Comparison of ENCODE assay signal across 9 cellular contexts in the genomic region with DNA sequence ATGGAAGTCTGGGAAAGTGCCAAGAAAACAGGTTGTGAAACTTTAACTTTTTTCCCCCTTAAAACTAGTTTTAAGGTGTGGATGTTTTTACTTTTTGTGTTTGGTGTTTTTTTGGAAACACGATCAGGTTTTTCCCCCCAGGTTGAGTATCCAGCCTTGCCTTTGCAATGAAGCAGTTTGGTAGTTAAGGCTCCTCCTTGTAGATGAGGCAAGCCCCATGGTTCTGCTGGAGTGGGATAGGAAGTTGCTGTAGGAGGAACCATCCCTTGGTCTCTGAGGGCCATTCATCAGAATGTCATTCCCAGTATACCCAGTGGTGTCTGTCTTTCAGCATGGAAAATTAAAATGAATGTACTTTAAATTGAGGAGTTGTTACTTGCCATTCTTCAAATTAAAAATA. TPM values are rescaled to one million over a fixed set of nuclear protein-coding genes. Genes with fewer than 3 reads are reported as not detected.
DNase-seq lines count a peak whose midpoint lies in the region; ATAC-seq and TF ChIP-seq lines count a peak whose summit lies in the region.
"Had no signal": no experiment of that assay in that cellular context is flagged by ENCODE, and none has a peak within 500 bp of the region (broad histone marks: within the 10 kb centered on the region; RNA-seq: fewer than 3 reads in every experiment).

No MANE protein-coding gene starts in this region.

- H3K27ac Mint-ChIP-seq in Calu3 (ENCODE audit: unreplicated experiment): peak overlapping the region; percentile 90
- peak overlapping the region; percentile 89 for H3K27ac Mint-ChIP-seq in chondrocyte (ENCODE audit: unreplicated experiment)
- peak overlapping the region in 1 of 2 donors; percentile 81 for H3K27ac Mint-ChIP-seq in natural killer cell

- H3K36me3 Mint-ChIP-seq in Calu3 (ENCODE audit: insufficient read depth, unreplicated experiment): peaks cover 39% of the 10 kb centered on the region
- no peaks in the 10 kb centered on the region for H3K36me3 Mint-ChIP-seq in chondrocyte (ENCODE audit: low read depth)
- H3K36me3 Mint-ChIP-seq in natural killer cell: no peaks in the 10 kb centered on the region

- DNase-seq in Calu3 (no peak), M059J (ENCODE audit: low read depth) (peak; percentile 33), chondrocyte (ENCODE audit: low spot score) (no peak), natural killer cell (no peak), AML-193 (lab: John Stamatoyannopoulos, UW) (no peak), NCI-H1436 (lab: John Stamatoyannopoulos, UW) (no peak)
- DNase-seq in activated CD4-positive, CD25-positive, alpha-beta regulatory T cell treated with anti-CD3 and anti-CD28 coated beads, Interleukin-2, amount 50 U/mL, for 72 hours: no peak
- DNase-seq: left ventricle myocardium superior had no signal

- CTCF ChIA-PET in Calu3 (lab: Charles Lee): no interaction called here

- H3K4me1 Mint-ChIP-seq in Calu3 (ENCODE audit: low read depth, unreplicated experiment) (peaks cover 61% of the 10 kb centered on the region), chondrocyte (ENCODE audit: low read depth) (peaks cover 71% of the 10 kb centered on the region), natural killer cell (peaks cover 57 to 59% of the 10 kb centered on the region in 2 donors)

- peak overlapping the region; percentile 79 for H3K4me3 Mint-ChIP-seq in Calu3 (ENCODE audit: low read depth, unreplicated experiment)
- H3K4me3 Mint-ChIP-seq in chondrocyte (ENCODE audit: unreplicated experiment): peak overlapping the region; percentile 75
- H3K4me3 Mint-ChIP-seq in natural killer cell: peak overlapping the region; percentile 95

- no TSS peak for BruUV-seq in Calu3 (replicated peaks; lab: Mats Ljungman, UMichigan)

- ATAC-seq in natural killer cell: no peak
- no peak for ATAC-seq in GM19455 (IDR thresholded peaks at IDR 0.05; ENCODE audit: unreplicated experiment)
- ATAC-seq: left ventricle myocardium superior had no signal

- H3K27me3 Mint-ChIP-seq in Calu3 (ENCODE audit: unreplicated experiment): no peaks in the 10 kb centered on the region
- no peaks in the 10 kb centered on the region for H3K27me3 Mint-ChIP-seq in chondrocyte (ENCODE audit: low read depth)
- H3K27me3 Mint-ChIP-seq in natural killer cell (ENCODE audit: low read depth in 2 of 2): no peaks in the 10 kb centered on the region

- TF ChIP-seq CTCF in Calu3 (IDR thresholded peaks at IDR 0.05; ENCODE audit: unreplicated experiment) (no peak), chondrocyte (IDR thresholded peaks at IDR 0.05) (no peak), natural killer cell (IDR thresholded peaks at IDR 0.05) (no peak)

- no peaks in the 10 kb centered on the region for H3K9me3 Mint-ChIP-seq in Calu3 (ENCODE audit: low read depth, unreplicated experiment)
- no peaks in the 10 kb centered on the region for H3K9me3 Mint-ChIP-seq in chondrocyte (ENCODE audit: low read depth)
- no peaks in the 10 kb centered on the region for H3K9me3 Mint-ChIP-seq in natural killer cell

- intact Hi-C loops in Calu3 (cut with micrococcal nuclease; ENCODE audit: unreplicated experiment): no loop called here
- intact Hi-C loops in natural killer cell (cut with micrococcal nuclease): loop anchor here (10.0 kb wide), 2 partner anchors 183 to 243 kb away; partner anchors contain the start of gene EZH2

RNA-seq across cellular contexts. Expression of gene CUL1, which starts 2.7 kb away (rescaled TPM):
- total RNA-seq in Calu3 (2022) (37.8 and 39.4 TPM in 2 replicates), chondrocyte (34.7 to 41.1 TPM (median 39.7 TPM) in 3 replicates), natural killer cell (10 to 100 TPM; 37.4 to 45.1 (median 43.2) TPM)
- 46.3 and 51.6 TPM in 2 replicates for total RNA-seq in M059J (2014; rRNA removed; shearing (Covaris generic))
